Comparison of ENCODE assay signal across 1 cellular context in the genomic region with DNA sequence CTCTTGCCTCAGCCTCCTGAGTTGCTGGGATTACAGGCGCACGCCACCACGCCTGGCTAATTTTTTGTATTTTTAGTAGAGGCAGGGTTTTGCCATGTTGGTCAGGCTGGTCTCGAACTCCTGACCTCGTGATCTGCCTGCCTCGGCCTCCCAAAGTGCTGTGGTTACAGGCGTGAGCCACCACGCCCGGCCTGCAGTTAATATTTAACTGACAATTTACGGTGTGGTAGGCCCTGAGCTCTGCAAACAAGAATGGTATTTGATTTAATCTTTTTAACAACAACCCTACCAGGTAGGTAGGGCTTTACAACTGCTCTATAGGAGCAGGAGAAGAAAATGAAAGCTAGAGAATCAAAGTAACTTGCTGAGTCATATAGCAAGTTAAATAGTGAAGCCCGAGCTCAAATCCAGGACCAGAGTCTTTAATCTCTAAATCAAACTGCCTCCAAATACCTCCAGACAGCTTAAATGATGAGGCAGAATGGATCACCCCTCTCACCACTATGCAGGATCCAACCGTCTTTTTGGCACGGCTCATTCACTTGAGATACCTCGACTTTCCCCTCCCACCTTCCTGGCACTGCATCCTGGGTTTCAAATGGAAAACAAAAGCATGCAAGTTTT.
TF ChIP-seq lines count a peak whose summit lies in the region.

No MANE protein-coding gene starts in this region.

TF ChIP-seq in HepG2, 621 proteins besides CTCF, POLR2A, EP300 and RAD21 (continued from another document and continues in another):
- TF ChIP-seq, protein P1, sequence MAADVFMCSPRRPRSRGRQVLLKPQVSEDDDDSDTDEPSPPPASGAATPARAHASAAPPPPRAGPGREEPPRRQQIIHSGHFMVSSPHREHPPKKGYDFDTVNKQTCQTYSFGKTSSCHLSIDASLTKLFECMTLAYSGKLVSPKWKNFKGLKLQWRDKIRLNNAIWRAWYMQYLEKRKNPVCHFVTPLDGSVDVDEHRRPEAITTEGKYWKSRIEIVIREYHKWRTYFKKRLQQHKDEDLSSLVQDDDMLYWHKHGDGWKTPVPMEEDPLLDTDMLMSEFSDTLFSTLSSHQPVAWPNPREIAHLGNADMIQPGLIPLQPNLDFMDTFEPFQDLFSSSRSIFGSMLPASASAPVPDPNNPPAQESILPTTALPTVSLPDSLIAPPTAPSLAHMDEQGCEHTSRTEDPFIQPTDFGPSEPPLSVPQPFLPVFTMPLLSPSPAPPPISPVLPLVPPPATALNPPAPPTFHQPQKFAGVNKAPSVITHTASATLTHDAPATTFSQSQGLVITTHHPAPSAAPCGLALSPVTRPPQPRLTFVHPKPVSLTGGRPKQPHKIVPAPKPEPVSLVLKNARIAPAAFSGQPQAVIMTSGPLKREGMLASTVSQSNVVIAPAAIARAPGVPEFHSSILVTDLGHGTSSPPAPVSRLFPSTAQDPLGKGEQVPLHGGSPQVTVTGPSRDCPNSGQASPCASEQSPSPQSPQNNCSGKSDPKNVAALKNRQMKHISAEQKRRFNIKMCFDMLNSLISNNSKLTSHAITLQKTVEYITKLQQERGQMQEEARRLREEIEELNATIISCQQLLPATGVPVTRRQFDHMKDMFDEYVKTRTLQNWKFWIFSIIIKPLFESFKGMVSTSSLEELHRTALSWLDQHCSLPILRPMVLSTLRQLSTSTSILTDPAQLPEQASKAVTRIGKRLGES (CRISPR knock-in tag; IDR thresholded peaks at IDR 0.05; ENCODE audit: borderline replicate concordance), result no peak
- TF ChIP-seq GTF3A (CRISPR knock-in tag; conservative IDR thresholded peaks at IDR 0.05) (no peak), ZNF501 (CRISPR knock-in tag; IDR thresholded peaks at IDR 0.05) (peak; percentile 72; the same call in 1 of the 2 replicates), SMARCC2 (IDR thresholded peaks at IDR 0.05) (no peak), ZFX (CRISPR knock-in tag; IDR thresholded peaks at IDR 0.05; ENCODE audit: low read depth) (peak; percentile 59), CSRNP1 (CRISPR knock-in tag; IDR thresholded peaks at IDR 0.05) (peak; percentile 76; the same call in 1 of the 2 replicates), ZNF331 (CRISPR knock-in tag; IDR thresholded peaks at IDR 0.05) (peak; percentile 55; the same call in 1 of the 2 replicates), SOX13 (IDR thresholded peaks at IDR 0.05) (no peak), SOX13 (CRISPR knock-in tag; conservative IDR thresholded peaks at IDR 0.05 in 1 of 2, IDR thresholded peaks at IDR 0.05 in 1 of 2) (peak in 1 of 2 experiments; percentile 61; a peak in 1 of 4 replicates), FOXJ3 (CRISPR knock-in tag; IDR thresholded peaks at IDR 0.05; ENCODE audit: borderline replicate concordance) (peak; percentile 42; the same call in 1 of the 2 replicates), TOPORS (CRISPR knock-in tag; IDR thresholded peaks at IDR 0.05) (no peak), TMF1 (CRISPR knock-in tag; IDR thresholded peaks at IDR 0.05; ENCODE audit: low read depth) (no peak), ZSCAN5A (CRISPR knock-in tag; IDR thresholded peaks at IDR 0.05; ENCODE audit: borderline replicate concordance) (peak; percentile 81; the same call in 1 of the 2 replicates), MIER2 (CRISPR knock-in tag; IDR thresholded peaks at IDR 0.05) (no peak), ZNF460 (CRISPR knock-in tag; IDR thresholded peaks at IDR 0.05; ENCODE audit: borderline replicate concordance) (peak; percentile 100), ZNF251 (CRISPR knock-in tag; IDR thresholded peaks at IDR 0.05) (no peak), ELF4 (CRISPR knock-in tag; IDR thresholded peaks at IDR 0.05; ENCODE audit: borderline replicate concordance) (no peak), ZMYM2 (CRISPR knock-in tag; IDR thresholded peaks at IDR 0.05) (peak; percentile 100), PAXIP1 (CRISPR knock-in tag; conservative IDR thresholded peaks at IDR 0.05) (peak; percentile 63), ZNF598 (CRISPR knock-in tag; IDR thresholded peaks at IDR 0.05; ENCODE audit: borderline replicate concordance) (no peak), MAFF (IDR thresholded peaks at IDR 0.05; ENCODE audit: low read depth, low read length) (peak; percentile 59), NCOA1 (CRISPR knock-in tag; IDR thresholded peaks at IDR 0.05) (0 out of 2 replicates have a peak, but pooled peaks have one; percentile 63), BCL3 (CRISPR knock-in tag; IDR thresholded peaks at IDR 0.05) (no peak), ZBTB20 (CRISPR knock-in tag; IDR thresholded peaks at IDR 0.05; ENCODE audit: borderline replicate concordance, low read depth) (no peak), PHF21A (CRISPR knock-in tag; IDR thresholded peaks at IDR 0.05) (peak; percentile 34; the same call in 1 of the 2 replicates), ADNP (CRISPR knock-in tag; IDR thresholded peaks at IDR 0.05) (peak; percentile 100), ZNF629 (CRISPR knock-in tag; conservative IDR thresholded peaks at IDR 0.05) (peak; percentile 73), MED13 (CRISPR knock-in tag; IDR thresholded peaks at IDR 0.05) (no peak), GFI1 (CRISPR knock-in tag; IDR thresholded peaks at IDR 0.05; ENCODE audit: borderline replicate concordance) (peak; percentile 63; the same call in 1 of the 2 replicates), ARID2 (CRISPR knock-in tag; IDR thresholded peaks at IDR 0.05; ENCODE audit: borderline replicate concordance) (0 out of 2 replicates have a peak, but pooled peaks have one; percentile 44), THAP11 (CRISPR knock-in tag; IDR thresholded peaks at IDR 0.05) (peak; percentile 22; the same call in 1 of the 2 replicates), ZNF557 (CRISPR knock-in tag; IDR thresholded peaks at IDR 0.05) (no peak), MXI1 (IDR thresholded peaks at IDR 0.05; ENCODE audit: borderline replicate concordance, low read depth, low read length) (no peak), NFE2L1 (CRISPR knock-in tag; IDR thresholded peaks at IDR 0.05; ENCODE audit: borderline replicate concordance) (no peak), HDAC2 (CRISPR knock-in tag; IDR thresholded peaks at IDR 0.05) (peak; percentile 88)
- TF ChIP-seq, protein P2, sequence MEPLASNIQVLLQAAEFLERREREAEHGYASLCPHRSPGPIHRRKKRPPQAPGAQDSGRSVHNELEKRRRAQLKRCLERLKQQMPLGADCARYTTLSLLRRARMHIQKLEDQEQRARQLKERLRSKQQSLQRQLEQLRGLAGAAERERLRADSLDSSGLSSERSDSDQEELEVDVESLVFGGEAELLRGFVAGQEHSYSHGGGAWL (CRISPR knock-in tag; IDR thresholded peaks at IDR 0.05), result no peak
- TF ChIP-seq, protein P3, sequence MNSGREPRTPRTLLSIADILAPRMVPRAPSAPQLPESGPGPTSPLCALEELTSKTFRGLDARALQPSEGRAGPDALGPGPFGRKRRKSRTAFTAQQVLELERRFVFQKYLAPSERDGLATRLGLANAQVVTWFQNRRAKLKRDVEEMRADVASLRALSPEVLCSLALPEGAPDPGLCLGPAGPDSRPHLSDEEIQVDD (CRISPR knock-in tag; IDR thresholded peaks at IDR 0.05; ENCODE audit: borderline replicate concordance), result no peak
- TF ChIP-seq, protein P4, sequence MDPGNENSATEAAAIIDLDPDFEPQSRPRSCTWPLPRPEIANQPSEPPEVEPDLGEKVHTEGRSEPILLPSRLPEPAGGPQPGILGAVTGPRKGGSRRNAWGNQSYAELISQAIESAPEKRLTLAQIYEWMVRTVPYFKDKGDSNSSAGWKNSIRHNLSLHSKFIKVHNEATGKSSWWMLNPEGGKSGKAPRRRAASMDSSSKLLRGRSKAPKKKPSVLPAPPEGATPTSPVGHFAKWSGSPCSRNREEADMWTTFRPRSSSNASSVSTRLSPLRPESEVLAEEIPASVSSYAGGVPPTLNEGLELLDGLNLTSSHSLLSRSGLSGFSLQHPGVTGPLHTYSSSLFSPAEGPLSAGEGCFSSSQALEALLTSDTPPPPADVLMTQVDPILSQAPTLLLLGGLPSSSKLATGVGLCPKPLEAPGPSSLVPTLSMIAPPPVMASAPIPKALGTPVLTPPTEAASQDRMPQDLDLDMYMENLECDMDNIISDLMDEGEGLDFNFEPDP (CRISPR knock-in tag; conservative IDR thresholded peaks at IDR 0.05), result no peak
- TF ChIP-seq, protein P5, sequence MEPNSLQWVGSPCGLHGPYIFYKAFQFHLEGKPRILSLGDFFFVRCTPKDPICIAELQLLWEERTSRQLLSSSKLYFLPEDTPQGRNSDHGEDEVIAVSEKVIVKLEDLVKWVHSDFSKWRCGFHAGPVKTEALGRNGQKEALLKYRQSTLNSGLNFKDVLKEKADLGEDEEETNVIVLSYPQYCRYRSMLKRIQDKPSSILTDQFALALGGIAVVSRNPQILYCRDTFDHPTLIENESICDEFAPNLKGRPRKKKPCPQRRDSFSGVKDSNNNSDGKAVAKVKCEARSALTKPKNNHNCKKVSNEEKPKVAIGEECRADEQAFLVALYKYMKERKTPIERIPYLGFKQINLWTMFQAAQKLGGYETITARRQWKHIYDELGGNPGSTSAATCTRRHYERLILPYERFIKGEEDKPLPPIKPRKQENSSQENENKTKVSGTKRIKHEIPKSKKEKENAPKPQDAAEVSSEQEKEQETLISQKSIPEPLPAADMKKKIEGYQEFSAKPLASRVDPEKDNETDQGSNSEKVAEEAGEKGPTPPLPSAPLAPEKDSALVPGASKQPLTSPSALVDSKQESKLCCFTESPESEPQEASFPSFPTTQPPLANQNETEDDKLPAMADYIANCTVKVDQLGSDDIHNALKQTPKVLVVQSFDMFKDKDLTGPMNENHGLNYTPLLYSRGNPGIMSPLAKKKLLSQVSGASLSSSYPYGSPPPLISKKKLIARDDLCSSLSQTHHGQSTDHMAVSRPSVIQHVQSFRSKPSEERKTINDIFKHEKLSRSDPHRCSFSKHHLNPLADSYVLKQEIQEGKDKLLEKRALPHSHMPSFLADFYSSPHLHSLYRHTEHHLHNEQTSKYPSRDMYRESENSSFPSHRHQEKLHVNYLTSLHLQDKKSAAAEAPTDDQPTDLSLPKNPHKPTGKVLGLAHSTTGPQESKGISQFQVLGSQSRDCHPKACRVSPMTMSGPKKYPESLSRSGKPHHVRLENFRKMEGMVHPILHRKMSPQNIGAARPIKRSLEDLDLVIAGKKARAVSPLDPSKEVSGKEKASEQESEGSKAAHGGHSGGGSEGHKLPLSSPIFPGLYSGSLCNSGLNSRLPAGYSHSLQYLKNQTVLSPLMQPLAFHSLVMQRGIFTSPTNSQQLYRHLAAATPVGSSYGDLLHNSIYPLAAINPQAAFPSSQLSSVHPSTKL (CRISPR knock-in tag; IDR thresholded peaks at IDR 0.05), result peak; percentile 69
